ENCODE assay signal across 17 cellular contexts in genomic region chr3:127655641-127656040, GRCh38. TPM values are rescaled to one million over a fixed set of nuclear protein-coding genes. Genes with fewer than 3 reads are reported as not detected.
DNase-seq lines count a peak whose midpoint lies in the region; ATAC-seq and TF ChIP-seq lines count a peak whose summit lies in the region.
"Had no signal": no experiment of that assay in that cellular context is flagged by ENCODE, and none has a peak within 500 bp of the region (broad histone marks: within the 10 kb centered on the region; RNA-seq: fewer than 3 reads in every experiment).

No MANE protein-coding gene starts in this region.

- H3K9me3 ChIP-seq in MG63 (no peaks in the 10 kb centered on the region), neuronal stem cell (replicated peaks in 1 of 2; ENCODE audit: control insufficient read depth in 2 of 2, insufficient read depth in 1 of 2, low read depth in 1 of 2, low read length in 2 of 2) (no peaks in the 10 kb centered on the region)
- H3K9me3 ChIP-seq: lower lobe of right lung, psoas muscle had no signal

- H2BK12ac ChIP-seq in neuronal stem cell (ENCODE audit: low read length): no peak overlapping the region

- H3K4me3 ChIP-seq in MG63 (no peak overlapping the region), neuronal stem cell (ENCODE audit: low read length in 2 of 2) (no peak overlapping the region)
- H3K4me3 ChIP-seq: lower lobe of right lung, psoas muscle had no signal

- H3K4me1 Mint-ChIP-seq in type B pancreatic cell (ENCODE audit: unreplicated experiment): peaks cover 18% of the 10 kb centered on the region

- no peak overlapping the region for H2AK5ac ChIP-seq in neuronal stem cell (ENCODE audit: low read depth, low read length)

- H3K27ac Mint-ChIP-seq in type B pancreatic cell: no peak overlapping the region
- H3K27ac Mint-ChIP-seq: CD8-positive, alpha-beta T cell had no signal

- H3K18ac ChIP-seq in neuronal stem cell (ENCODE audit: low read length): peak overlapping the region; percentile 27

- no peaks in the 10 kb centered on the region for H3K79me1 ChIP-seq in neuronal stem cell (ENCODE audit: low read depth, low read length)

- WGBS in neuronal stem cell (ENCODE audit: extremely low coverage in 2 of 2, insufficient read length in 2 of 2, insufficient replicate concordance in 1 of 2), 2 donors: no CpG with 5 or more reads among the region's 3 CpGs

- no peak overlapping the region for H2BK15ac ChIP-seq in neuronal stem cell (ENCODE audit: low read length)

- H2BK5ac ChIP-seq in neuronal stem cell (ENCODE audit: low read length): no peak overlapping the region

- H3K4ac ChIP-seq in neuronal stem cell (ENCODE audit: low read length): no peak overlapping the region

- H3K4me1 ChIP-seq in neuronal stem cell (ENCODE audit: control insufficient read depth in 2 of 2, insufficient read depth in 1 of 2, low read depth in 1 of 2, low read length in 2 of 2): peaks cover 0 to 8% of the 10 kb centered on the region in 2 donors
- H3K4me1 ChIP-seq: lower lobe of right lung, psoas muscle had no signal

- no peak overlapping the region for H3K9ac ChIP-seq in neuronal stem cell (ENCODE audit: low read depth, low read length, poor library complexity)

- no peaks in the 10 kb centered on the region for H3K27me3 Mint-ChIP-seq in type B pancreatic cell

- no peak for TF ChIP-seq CTCF in type B pancreatic cell (conservative IDR thresholded peaks at IDR 0.05)

- no peak overlapping the region for H4K91ac ChIP-seq in neuronal stem cell (ENCODE audit: low read depth, low read length, poor library complexity)

- H3K23ac ChIP-seq in neuronal stem cell (ENCODE audit: low read depth, low read length, poor library complexity): no peak overlapping the region

- no peak overlapping the region for H3K14ac ChIP-seq in neuronal stem cell (ENCODE audit: low read length)

- no peak overlapping the region for H3K4me3 Mint-ChIP-seq in type B pancreatic cell
- H3K4me3 Mint-ChIP-seq: CD8-positive, alpha-beta T cell had no signal

- no peak overlapping the region for H3K27ac ChIP-seq in neuronal stem cell (replicated peaks; ENCODE audit: low read length)
- H3K27ac ChIP-seq: lower lobe of right lung, psoas muscle had no signal

- H3K9me3 Mint-ChIP-seq in type B pancreatic cell: no peaks in the 10 kb centered on the region
- H3K9me3 Mint-ChIP-seq: CD8-positive, alpha-beta T cell had no signal

- no peak for ATAC-seq in HG03159 (IDR thresholded peaks at IDR 0.05; ENCODE audit: unreplicated experiment)
- ATAC-seq: CD8-positive, alpha-beta T cell; lower lobe of right lung; psoas muscle had no signal

- no peaks in the 10 kb centered on the region for H3K27me3 ChIP-seq in MG63
- H3K27me3 ChIP-seq in neuronal stem cell (ENCODE audit: control insufficient read depth in 3 of 3, insufficient read depth in 3 of 3, low read depth in 1 of 3, low read length in 3 of 3): no peaks in the 10 kb centered on the region

- H3K36me3 Mint-ChIP-seq in type B pancreatic cell: peaks cover 4% of the 10 kb centered on the region
- H3K36me3 Mint-ChIP-seq: CD8-positive, alpha-beta T cell had no signal

- H2AFZ ChIP-seq in neuronal stem cell (ENCODE audit: low read length): no peak overlapping the region

- H3K36me3 ChIP-seq in MG63 (no peaks in the 10 kb centered on the region; the same call in 1 of the 2 replicates), neuronal stem cell (replicated peaks in 1 of 2; ENCODE audit: control insufficient read depth in 2 of 2, insufficient read depth in 2 of 2, low read length in 2 of 2) (peaks cover 6 to 42% of the 10 kb centered on the region in 2 donors)
- H3K36me3 ChIP-seq: lower lobe of right lung had no signal

- no peak overlapping the region for H4K8ac ChIP-seq in neuronal stem cell (ENCODE audit: low read depth, low read length)

- H2BK120ac ChIP-seq in neuronal stem cell (ENCODE audit: low read depth, low read length): no peak overlapping the region

- H3K4me2 ChIP-seq in neuronal stem cell (ENCODE audit: insufficient read depth, low read length, poor library complexity, severe bottlenecking): no peak overlapping the region

- peak; percentile 76 for DNase-seq in AG20443 (ENCODE audit: low spot score)
- peak; percentile 52 for DNase-seq in MG63
- peak; percentile 73 for DNase-seq in dedifferentiated amniotic fluid mesenchymal stem cell (ENCODE audit: extremely low spot score)
- DNase-seq in neuronal stem cell (ENCODE audit: low spot score): no peak
- no peak for DNase-seq in type B pancreatic cell (ENCODE audit: extremely low spot score, unreplicated experiment)
- DNase-seq in LoVo (ENCODE audit: low spot score): no peak
- no peak for DNase-seq in 8988T
- DNase-seq: activated T-cell treated with anti-CD3 and anti-CD28 coated beads, Interleukin-2, amount 50 U/mL, for 48 hours; CD8-positive, alpha-beta T cell; cerebellar nuclear complex; glutamatergic neuron; KG1; lower lobe of right lung; NCI-H2171 treated with DMSO at 0.1 percent for 48 hours; psoas muscle; RPMI8226 had no signal

RNA-seq across cellular contexts. Expression of gene ABTB1, which starts 17.1 kb away (rescaled TPM):
- 16.0 and 21.0 TPM in 2 replicates for total RNA-seq in MG63 (2014; rRNA removed; shearing (Covaris generic); ENCODE audit: low replicate concordance)
- polyA plus RNA-seq in neuronal stem cell (2013, experiment 1 of 2): 5.8 TPM
- 6.1 TPM for polyA plus RNA-seq in neuronal stem cell (2013, experiment 2 of 2)
- total RNA-seq in type B pancreatic cell (ENCODE audit: low replicate concordance): 11.6 and 17.8 TPM in 2 replicates

RNA-seq across cellular contexts. Expression of gene PODXL2, which starts 26.7 kb away (rescaled TPM):
- total RNA-seq in MG63 (2014; rRNA removed; shearing (Covaris generic); ENCODE audit: low replicate concordance): 70.4 and 84.7 TPM in 2 replicates
- 26.3 TPM for polyA plus RNA-seq in neuronal stem cell (2013, experiment 1 of 2)
- polyA plus RNA-seq in neuronal stem cell (2013, experiment 2 of 2): 24.4 TPM
- 24.8 and 48.9 TPM in 2 replicates for total RNA-seq in type B pancreatic cell (ENCODE audit: low replicate concordance)

RNA-seq across cellular contexts. Expression of gene MCM2, which starts 57.4 kb away (rescaled TPM):
- total RNA-seq in MG63 (2014; rRNA removed; shearing (Covaris generic); ENCODE audit: low replicate concordance): 152 and 177 TPM in 2 replicates
- 68.7 TPM for polyA plus RNA-seq in neuronal stem cell (2013, experiment 1 of 2)
- 67.7 TPM for polyA plus RNA-seq in neuronal stem cell (2013, experiment 2 of 2)
- 51.9 and 118 TPM in 2 replicates for total RNA-seq in type B pancreatic cell (ENCODE audit: low replicate concordance)

Comparison
In these comparisons a context has a peak if more than half of its experiments do, and no peak if none do; other contexts are left out.
1. DNase-seq: peak in AG20443 (single experiment), MG63 (single experiment) and dedifferentiated amniotic fluid mesenchymal stem cell (single experiment); none in neuronal stem cell (single experiment), type B pancreatic cell (single experiment), LoVo (single experiment) and 8988T (single experiment).